8 cellular contexts compared by ENCODE assay signal in the genomic region with DNA sequence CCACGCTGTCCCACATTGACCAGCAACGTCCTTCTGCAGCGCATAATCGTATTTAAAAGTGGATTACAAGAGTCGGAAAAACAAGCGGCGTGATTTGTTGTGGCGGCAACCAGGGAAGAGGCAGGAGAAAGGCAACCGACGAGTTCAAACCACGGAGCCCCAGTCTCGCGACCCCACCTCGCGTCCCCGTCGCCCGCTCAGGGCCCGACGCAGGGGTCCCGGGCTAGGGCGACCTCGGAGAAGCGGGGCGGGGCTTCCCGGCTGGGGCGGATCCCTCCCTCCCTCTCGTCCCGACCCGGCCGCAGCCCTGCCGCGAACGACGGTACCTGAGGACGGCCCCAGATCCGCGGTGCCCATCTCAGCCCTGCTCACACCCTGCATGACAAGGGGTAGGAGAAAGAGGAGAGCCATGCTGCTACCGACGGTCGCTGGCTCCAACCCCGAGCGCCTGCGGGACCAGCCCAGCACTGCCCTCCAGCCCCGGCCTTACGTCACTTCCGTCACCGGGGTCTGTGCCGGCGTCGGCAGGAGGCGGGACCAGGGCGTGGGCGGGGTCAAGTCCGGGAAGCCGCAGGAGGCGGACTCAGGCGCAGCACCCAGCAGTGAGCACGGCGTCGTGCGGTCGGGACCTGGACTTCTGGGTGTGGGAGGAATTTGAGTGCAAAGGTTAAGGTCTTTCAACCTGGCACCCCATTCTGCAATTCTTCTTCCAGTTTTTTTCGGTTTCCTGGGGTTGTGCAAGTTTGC. TPM values are rescaled to one million over a fixed set of nuclear protein-coding genes. Genes with fewer than 3 reads are reported as not detected.
A peak's percentile ranks its signal among the peaks of the same experiment; 100 is the strongest.
DNase-seq lines count a peak whose midpoint lies in the region; ATAC-seq and TF ChIP-seq lines count a peak whose summit lies in the region.

A gene (minus strand): TSS at position 469 of the 747 bp plus-strand sequence. CDS start 58 bp downstream, at position 411.

- DNase-seq in DMS 273 treated with DMSO at 0.1 percent for 48 hours (lab: John Stamatoyannopoulos, UW): peak; percentile 58
- DNase-seq in OCI-M2 (lab: John Stamatoyannopoulos, UW; ENCODE audit: unreplicated experiment): peak; percentile 55
- peak; percentile 95 for DNase-seq in activated T-cell treated with anti-CD3 and anti-CD28 coated beads for 24 hours (ENCODE audit: low read depth)
- DNase-seq in endothelial cell (ENCODE audit: low spot score): peak; percentile 95
- peak; percentile 92 to 96 for DNase-seq in mesothelial cell of epicardium (ENCODE audit: low spot score in 2 of 2, unreplicated experiment in 2 of 2)
- peak; percentile 94 for DNase-seq in stimulated activated CD8-positive, alpha-beta memory T cell treated with anti-CD3 and anti-CD28 coated beads, Interleukin-15, amount 100 ng/mL, for 48 hours (ENCODE audit: low read depth in 2 of 2)

- H3K4me3 Mint-ChIP-seq in endothelial cell (ENCODE audit: unreplicated experiment): peak within 1 kb of the TSS; percentile 99
- peak within 1 kb of the TSS; percentile 92 for H3K4me3 Mint-ChIP-seq in mesothelial cell of epicardium

- H3K27me3 Mint-ChIP-seq in endothelial cell (ENCODE audit: unreplicated experiment) (peaks cover 3% of the 10 kb centered on the region), mesothelial cell of epicardium (ENCODE audit: low read depth) (no peaks in the 10 kb centered on the region)

- ATAC-seq in GM21529 (IDR thresholded peaks at IDR 0.05; ENCODE audit: unreplicated experiment): peak; percentile 87

- H3K36me3 Mint-ChIP-seq in endothelial cell (ENCODE audit: low read depth, unreplicated experiment) (peaks cover 5% of the 10 kb centered on the region), mesothelial cell of epicardium (peaks cover 3% of the 10 kb centered on the region)

- TF ChIP-seq CTCF in endothelial cell (IDR thresholded peaks at IDR 0.05; ENCODE audit: unreplicated experiment) (no peak), mesothelial cell of epicardium (IDR thresholded peaks at IDR 0.05; ENCODE audit: unreplicated experiment) (no peak)

- no peak for TF ChIP-seq RAD21 in Ishikawa (IDR thresholded peaks at IDR 0.05; ENCODE audit: low read depth)

- peak within 1 kb of the TSS; percentile 91 for H3K27ac Mint-ChIP-seq in endothelial cell (ENCODE audit: unreplicated experiment)
- peak within 1 kb of the TSS; percentile 95 for H3K27ac Mint-ChIP-seq in mesothelial cell of epicardium

- no peaks in the 10 kb centered on the region for H3K9me3 Mint-ChIP-seq in endothelial cell (ENCODE audit: unreplicated experiment)
- H3K9me3 Mint-ChIP-seq in mesothelial cell of epicardium: no peaks in the 10 kb centered on the region

- peaks cover 41% of the 10 kb centered on the region for H3K4me1 Mint-ChIP-seq in endothelial cell (ENCODE audit: unreplicated experiment)
- H3K4me1 Mint-ChIP-seq in mesothelial cell of epicardium: peaks cover 36% of the 10 kb centered on the region

- TF ChIP-seq EP300 in Ishikawa (IDR thresholded peaks at IDR 0.05; ENCODE audit: borderline replicate concordance): no peak

TF ChIP-seq in Ishikawa, 13 proteins besides CTCF, POLR2A, EP300 and RAD21:
- TF ChIP-seq, protein P1, sequence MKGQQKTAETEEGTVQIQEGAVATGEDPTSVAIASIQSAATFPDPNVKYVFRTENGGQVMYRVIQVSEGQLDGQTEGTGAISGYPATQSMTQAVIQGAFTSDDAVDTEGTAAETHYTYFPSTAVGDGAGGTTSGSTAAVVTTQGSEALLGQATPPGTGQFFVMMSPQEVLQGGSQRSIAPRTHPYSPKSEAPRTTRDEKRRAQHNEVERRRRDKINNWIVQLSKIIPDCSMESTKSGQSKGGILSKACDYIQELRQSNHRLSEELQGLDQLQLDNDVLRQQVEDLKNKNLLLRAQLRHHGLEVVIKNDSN (IDR thresholded peaks at IDR 0.05): no peak
- TF ChIP-seq YY1 (IDR thresholded peaks at IDR 0.05; ENCODE audit: low read depth): peak; percentile 45; the same call in 1 of the 2 replicates
- no peak for TF ChIP-seq TCF12 (IDR thresholded peaks at IDR 0.05; ENCODE audit: low read depth)
- TF ChIP-seq, protein P2, sequence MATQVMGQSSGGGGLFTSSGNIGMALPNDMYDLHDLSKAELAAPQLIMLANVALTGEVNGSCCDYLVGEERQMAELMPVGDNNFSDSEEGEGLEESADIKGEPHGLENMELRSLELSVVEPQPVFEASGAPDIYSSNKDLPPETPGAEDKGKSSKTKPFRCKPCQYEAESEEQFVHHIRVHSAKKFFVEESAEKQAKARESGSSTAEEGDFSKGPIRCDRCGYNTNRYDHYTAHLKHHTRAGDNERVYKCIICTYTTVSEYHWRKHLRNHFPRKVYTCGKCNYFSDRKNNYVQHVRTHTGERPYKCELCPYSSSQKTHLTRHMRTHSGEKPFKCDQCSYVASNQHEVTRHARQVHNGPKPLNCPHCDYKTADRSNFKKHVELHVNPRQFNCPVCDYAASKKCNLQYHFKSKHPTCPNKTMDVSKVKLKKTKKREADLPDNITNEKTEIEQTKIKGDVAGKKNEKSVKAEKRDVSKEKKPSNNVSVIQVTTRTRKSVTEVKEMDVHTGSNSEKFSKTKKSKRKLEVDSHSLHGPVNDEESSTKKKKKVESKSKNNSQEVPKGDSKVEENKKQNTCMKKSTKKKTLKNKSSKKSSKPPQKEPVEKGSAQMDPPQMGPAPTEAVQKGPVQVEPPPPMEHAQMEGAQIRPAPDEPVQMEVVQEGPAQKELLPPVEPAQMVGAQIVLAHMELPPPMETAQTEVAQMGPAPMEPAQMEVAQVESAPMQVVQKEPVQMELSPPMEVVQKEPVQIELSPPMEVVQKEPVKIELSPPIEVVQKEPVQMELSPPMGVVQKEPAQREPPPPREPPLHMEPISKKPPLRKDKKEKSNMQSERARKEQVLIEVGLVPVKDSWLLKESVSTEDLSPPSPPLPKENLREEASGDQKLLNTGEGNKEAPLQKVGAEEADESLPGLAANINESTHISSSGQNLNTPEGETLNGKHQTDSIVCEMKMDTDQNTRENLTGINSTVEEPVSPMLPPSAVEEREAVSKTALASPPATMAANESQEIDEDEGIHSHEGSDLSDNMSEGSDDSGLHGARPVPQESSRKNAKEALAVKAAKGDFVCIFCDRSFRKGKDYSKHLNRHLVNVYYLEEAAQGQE (IDR thresholded peaks at IDR 0.05; ENCODE audit: low read depth): no peak
- peak; percentile 54; the same call in 1 of the 2 replicates for TF ChIP-seq TAF1 (IDR thresholded peaks at IDR 0.05; ENCODE audit: low read depth)
- peak; percentile 79 for TF ChIP-seq ZBTB7A (IDR thresholded peaks at IDR 0.05; ENCODE audit: low read depth)
- peak; percentile 50 for TF ChIP-seq EGR1 (IDR thresholded peaks at IDR 0.05)
- TF ChIP-seq, protein P3, sequence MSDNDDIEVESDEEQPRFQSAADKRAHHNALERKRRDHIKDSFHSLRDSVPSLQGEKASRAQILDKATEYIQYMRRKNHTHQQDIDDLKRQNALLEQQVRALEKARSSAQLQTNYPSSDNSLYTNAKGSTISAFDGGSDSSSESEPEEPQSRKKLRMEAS (IDR thresholded peaks at IDR 0.05): peak; percentile 63; the same call in 1 of the 2 replicates
- peak; percentile 86 for TF ChIP-seq CREB1 (IDR thresholded peaks at IDR 0.05; ENCODE audit: low read depth)
- TF ChIP-seq TEAD4 (IDR thresholded peaks at IDR 0.05): no peak
- TF ChIP-seq NFIC (IDR thresholded peaks at IDR 0.05): no peak
- TF ChIP-seq CEBPB (IDR thresholded peaks at IDR 0.05): no peak
- TF ChIP-seq FOXM1 (IDR thresholded peaks at IDR 0.05; ENCODE audit: borderline replicate concordance, low read depth): no peak

RNA-seq across cellular contexts. Expression of the gene that starts here (rescaled TPM):
- 58.3 TPM for total RNA-seq in endothelial cell (ENCODE audit: unreplicated experiment)
- 24.3 to 27.3 TPM (median 25.4 TPM) in 3 replicates for total RNA-seq in mesothelial cell of epicardium

Comparison
In these comparisons a context has a peak if more than half of its experiments do, and no peak if none do; other contexts are left out.
1. Peak in every context shown above with its lines: DNase-seq and ATAC-seq.